In genomic region chr14:79658224-79658623, GRCh38 we compare ENCODE assay signal across 20 cellular contexts.
DNase-seq lines count a peak whose midpoint lies in the region; ATAC-seq lines count a peak whose summit lies in the region.
"Had no signal": no experiment of that assay in that cellular context is flagged by ENCODE, and none has a peak within 500 bp of the region (broad histone marks: within the 10 kb centered on the region; RNA-seq: fewer than 3 reads in every experiment).

No MANE protein-coding gene starts in this region.

- DNase-seq in NCI-H748 (lab: John Stamatoyannopoulos, UW; ENCODE audit: unreplicated experiment) (peak; percentile 15), NCI-H748 treated with DMSO at 0.1 percent for 48 hours (lab: John Stamatoyannopoulos, UW) (no peak), NCI-H2171 (lab: John Stamatoyannopoulos, UW) (peak; percentile 39), cerebellar cortex (ENCODE audit: low spot score) (peak; percentile 50)
- DNase-seq: BE2C, DND-41, GOT3, IMR-90, NCI-H1105, NCI-H187, NCI-H226, NCI-H526 treated with DMSO at 0.1 percent for 48 hours, OCI-M1, SJCRH30, T-helper 1 cell had no signal

- ATAC-seq in HG03354 (IDR thresholded peaks at IDR 0.05; ENCODE audit: poor library complexity, severe bottlenecking, unreplicated experiment) = no peak
- no peak for ATAC-seq in GM18907 (IDR thresholded peaks at IDR 0.05; ENCODE audit: unreplicated experiment)
- ATAC-seq in GM21526 (IDR thresholded peaks at IDR 0.05; ENCODE audit: low FRiP score, unreplicated experiment) = no peak
- ATAC-seq: A549, GM12878 had no signal
